ENCODE assay signal across 20 cellular contexts in genomic region chr4:2595436-2595835, GRCh38. TPM values are rescaled to one million over a fixed set of nuclear protein-coding genes. Genes with fewer than 3 reads are reported as not detected.
DNase-seq lines count a peak whose midpoint lies in the region; ATAC-seq and TF ChIP-seq lines count a peak whose summit lies in the region.
"Had no signal": no experiment of that assay in that cellular context is flagged by ENCODE, and none has a peak within 500 bp of the region (broad histone marks: within the 10 kb centered on the region; RNA-seq: fewer than 3 reads in every experiment).

No MANE protein-coding gene starts in this region.

- peaks cover 4% of the 10 kb centered on the region for H3F3A ChIP-seq in SK-N-SH (replicated peaks; ENCODE audit: insufficient read depth)

- no peak for TF ChIP-seq RAD21 in SK-N-SH (IDR thresholded peaks at IDR 0.05; ENCODE audit: low read length)

- H3K9me2 ChIP-seq in SK-N-SH: no peaks in the 10 kb centered on the region

- peaks cover 64% of the 10 kb centered on the region for H3K4me1 Mint-ChIP-seq in activated CD8-positive, alpha-beta T cell treated with anti-CD3 and anti-CD28 coated beads for 36 hours (ENCODE audit: low read depth)
- peaks cover 48% of the 10 kb centered on the region for H3K4me1 Mint-ChIP-seq in activated CD8-positive, alpha-beta T cell treated with anti-CD3 and anti-CD28 coated beads, Interleukin-2, amount 10 ng/mL, durations not matched to agents 7 days and 5 days (ENCODE audit: low read depth)
- peaks cover 72% of the 10 kb centered on the region for H3K4me1 Mint-ChIP-seq in glutamatergic neuron (ENCODE audit: low read depth, unreplicated experiment)

- H2AFZ ChIP-seq in SK-N-SH (ENCODE audit: low read depth): no peak overlapping the region
- H2AFZ ChIP-seq: parathyroid adenoma had no signal

- no peaks in the 10 kb centered on the region for H3K27me3 ChIP-seq in SK-N-SH (ENCODE audit: insufficient read depth)
- no peaks in the 10 kb centered on the region for H3K27me3 ChIP-seq in gastrocnemius medialis
- H3K27me3 ChIP-seq: esophagus squamous epithelium, Peyer's patch, spleen, uterus had no signal

- no peaks in the 10 kb centered on the region for H3K27me3 Mint-ChIP-seq in activated CD8-positive, alpha-beta T cell treated with anti-CD3 and anti-CD28 coated beads for 36 hours
- H3K27me3 Mint-ChIP-seq in activated CD8-positive, alpha-beta T cell treated with anti-CD3 and anti-CD28 coated beads, Interleukin-2, amount 10 ng/mL, durations not matched to agents 7 days and 5 days (ENCODE audit: low read depth): no peaks in the 10 kb centered on the region
- peaks cover 11% of the 10 kb centered on the region for H3K27me3 Mint-ChIP-seq in glutamatergic neuron (ENCODE audit: unreplicated experiment)
- H3K27me3 Mint-ChIP-seq: brain had no signal

- ATAC-seq in activated CD8-positive, alpha-beta T cell treated with anti-CD3 and anti-CD28 coated beads for 36 hours: no peak
- no peak for ATAC-seq in activated CD8-positive, alpha-beta T cell treated with anti-CD3 and anti-CD28 coated beads, Interleukin-2, amount 10 ng/mL, durations not matched to agents 7 days and 5 days
- no peak for ATAC-seq in gastrocnemius medialis
- no peak for ATAC-seq in HG03097 (IDR thresholded peaks at IDR 0.05; ENCODE audit: low FRiP score, unreplicated experiment)
- ATAC-seq: stimulated activated naive CD8-positive, alpha-beta T cell treated with anti-CD3 and anti-CD28 coated beads, Interleukin-15, Interleukin-2, amounts not matched to agents 100 U/mL and 50 U/mL, for 24 hours had no signal

- no peak for TF ChIP-seq CTCF in activated CD8-positive, alpha-beta T cell treated with anti-CD3 and anti-CD28 coated beads for 36 hours (IDR thresholded peaks at IDR 0.05)
- TF ChIP-seq CTCF in SK-N-SH (IDR thresholded peaks at IDR 0.05): no peak
- TF ChIP-seq CTCF in glutamatergic neuron (IDR thresholded peaks at IDR 0.05; ENCODE audit: partially characterized antibody, unreplicated experiment): no peak
- TF ChIP-seq CTCF in gastrocnemius medialis (IDR thresholded peaks at IDR 0.05 in 4 of 5, conservative IDR thresholded peaks at IDR 0.05 in 1 of 5): no peak

- DNase-seq in activated CD8-positive, alpha-beta T cell treated with anti-CD3 and anti-CD28 coated beads for 36 hours: no peak
- no peak for DNase-seq in activated CD8-positive, alpha-beta T cell treated with anti-CD3 and anti-CD28 coated beads, Interleukin-2, amount 10 ng/mL, durations not matched to agents 7 days and 5 days
- DNase-seq in SK-N-SH: peak; percentile 78
- DNase-seq in glutamatergic neuron: no peak
- no peak for DNase-seq in gastrocnemius medialis
- no peak for DNase-seq in cerebellum (ENCODE audit: low spot score)
- DNase-seq in DMS53 (lab: John Stamatoyannopoulos, UW): no peak
- DNase-seq: activated CD8-positive, alpha-beta memory T cell treated with anti-CD3 and anti-CD28 coated beads for 24 hours; activated gamma-delta T cell; esophagus squamous epithelium; KG1; NCI-H1105 treated with DMSO at 0.1 percent for 48 hours; NCI-H748 treated with DMSO at 0.1 percent for 48 hours; spleen; stimulated activated naive CD8-positive, alpha-beta T cell treated with anti-CD3 and anti-CD28 coated beads, Interleukin-15, Interleukin-2, amounts not matched to agents 100 U/mL and 50 U/mL, for 24 hours had no signal

- H3K27ac ChIP-seq in SK-N-SH (ENCODE audit: low read depth in 2 of 2, low read length in 1 of 2): peak overlapping the region in 1 of 2 experiments; percentile 92; a peak in 2 of 4 replicates
- peak overlapping the region; percentile 36 to 87 (median 83) for H3K27ac ChIP-seq in gastrocnemius medialis
- H3K27ac ChIP-seq: esophagus squamous epithelium, parathyroid adenoma, Peyer's patch, uterus had no signal

- POLR2A ChIA-PET in activated CD8-positive, alpha-beta T cell treated with anti-CD3 and anti-CD28 coated beads for 36 hours (lab: Charles Lee): interaction anchor here (0.7 kb wide), 1 partner anchor 91 kb away, joined by 6 read pairs; no protein-coding TSS in a partner anchor
- POLR2A ChIA-PET in activated CD8-positive, alpha-beta T cell treated with anti-CD3 and anti-CD28 coated beads, Interleukin-2, amount 10 ng/mL, durations not matched to agents 7 days and 5 days (lab: Charles Lee): no interaction called here
- POLR2A ChIA-PET in SK-N-SH (lab: Yijun Ruan, JAX): interaction anchor here (1.0 kb wide), 1 partner anchor 12 kb away, joined by 3 read pairs; no protein-coding TSS in a partner anchor

- peak in 1 of 2 experiments; percentile 93; a peak in 2 of 4 replicates for TF ChIP-seq EP300 in SK-N-SH (IDR thresholded peaks at IDR 0.05; ENCODE audit: borderline replicate concordance in 1 of 2, low read depth in 1 of 2, low read length in 1 of 2)

- CTCF ChIA-PET in activated CD8-positive, alpha-beta T cell treated with anti-CD3 and anti-CD28 coated beads for 36 hours (lab: Charles Lee): no interaction called here
- CTCF ChIA-PET in activated CD8-positive, alpha-beta T cell treated with anti-CD3 and anti-CD28 coated beads, Interleukin-2, amount 10 ng/mL, durations not matched to agents 7 days and 5 days (lab: Charles Lee): interaction anchor here (1.0 kb wide), 1 partner anchor 18 kb away, joined by 3 read pairs; no protein-coding TSS in a partner anchor
- CTCF ChIA-PET in SK-N-SH (lab: Yijun Ruan, JAX): interaction anchor here (0.9 kb wide), 1 partner anchor 59 kb away, joined by 4 read pairs; the partner anchor contains the start of gene FAM193A

- H3K4me2 ChIP-seq in SK-N-SH: no peak overlapping the region

- H3K36me3 ChIP-seq in SK-N-SH (replicated peaks in 1 of 2; ENCODE audit: control insufficient read depth in 1 of 2, insufficient read depth in 2 of 2, low read length in 1 of 2) (peaks cover 0 to 11% of the 10 kb centered on the region in 2 experiments), gastrocnemius medialis (no peaks in the 10 kb centered on the region)
- H3K36me3 ChIP-seq: uterus had no signal

- TF ChIP-seq POLR2A in gastrocnemius medialis (IDR thresholded peaks at IDR 0.05): no peak

- no peak overlapping the region for H3K4me3 ChIP-seq in SK-N-SH (ENCODE audit: low read depth in 2 of 2, low read length in 1 of 2)
- no peak overlapping the region for H3K4me3 ChIP-seq in gastrocnemius medialis
- H3K4me3 ChIP-seq: esophagus squamous epithelium, Peyer's patch, spleen, uterus had no signal

- peaks cover 28% of the 10 kb centered on the region for H3K36me3 Mint-ChIP-seq in activated CD8-positive, alpha-beta T cell treated with anti-CD3 and anti-CD28 coated beads for 36 hours (ENCODE audit: low read depth)
- H3K36me3 Mint-ChIP-seq in activated CD8-positive, alpha-beta T cell treated with anti-CD3 and anti-CD28 coated beads, Interleukin-2, amount 10 ng/mL, durations not matched to agents 7 days and 5 days (ENCODE audit: low read depth): peaks cover 15% of the 10 kb centered on the region
- no peaks in the 10 kb centered on the region for H3K36me3 Mint-ChIP-seq in glutamatergic neuron (ENCODE audit: unreplicated experiment)

- in situ Hi-C loops in gastrocnemius medialis (cut with MboI; ENCODE audit: low sequenced_read_pairs in 4 of 4): no loop called here

- WGBS in SK-N-SH (ENCODE audit: low lambda C conversion rate): 40% methylated on average over 3 of the region's 3 CpGs

- H4K20me1 ChIP-seq in SK-N-SH (ENCODE audit: insufficient read depth): peaks cover 100% of the 10 kb centered on the region

- peak overlapping the region; percentile 28 for H3K27ac Mint-ChIP-seq in activated CD8-positive, alpha-beta T cell treated with anti-CD3 and anti-CD28 coated beads for 36 hours
- no peak overlapping the region for H3K27ac Mint-ChIP-seq in activated CD8-positive, alpha-beta T cell treated with anti-CD3 and anti-CD28 coated beads, Interleukin-2, amount 10 ng/mL, durations not matched to agents 7 days and 5 days
- H3K27ac Mint-ChIP-seq in glutamatergic neuron (ENCODE audit: unreplicated experiment): peak overlapping the region; percentile 77

- H3K9me3 ChIP-seq in SK-N-SH: no peaks in the 10 kb centered on the region
- H3K9me3 ChIP-seq in gastrocnemius medialis: no peaks in the 10 kb centered on the region
- H3K9me3 ChIP-seq: esophagus squamous epithelium, Peyer's patch, spleen, uterus had no signal

- intact Hi-C loops in activated CD8-positive, alpha-beta T cell treated with anti-CD3 and anti-CD28 coated beads for 36 hours (cut with micrococcal nuclease): no loop called here
- intact Hi-C loops in gastrocnemius medialis (cut with DNase I; ENCODE audit: low total_unique reads): no loop called here

- no peaks in the 10 kb centered on the region for H3K9me3 Mint-ChIP-seq in activated CD8-positive, alpha-beta T cell treated with anti-CD3 and anti-CD28 coated beads for 36 hours
- H3K9me3 Mint-ChIP-seq in activated CD8-positive, alpha-beta T cell treated with anti-CD3 and anti-CD28 coated beads, Interleukin-2, amount 10 ng/mL, durations not matched to agents 7 days and 5 days (ENCODE audit: insufficient read depth): no peaks in the 10 kb centered on the region
- H3K9me3 Mint-ChIP-seq in glutamatergic neuron (ENCODE audit: unreplicated experiment): peaks cover 16% of the 10 kb centered on the region
- H3K9me3 Mint-ChIP-seq: brain had no signal

- peaks cover 100% of the 10 kb centered on the region for H3K79me2 ChIP-seq in SK-N-SH (ENCODE audit: insufficient read depth)

- H3K4me1 ChIP-seq in SK-N-SH (ENCODE audit: control insufficient read depth in 1 of 2, insufficient read depth in 2 of 2, low read depth in 1 of 2, low read length in 1 of 2) (peaks cover 5 to 84% of the 10 kb centered on the region in 2 experiments; a peak in 2 of 4 replicates), gastrocnemius medialis (peaks cover 72 to 89% of the 10 kb centered on the region in 2 donors)
- H3K4me1 ChIP-seq: parathyroid adenoma had no signal

- H3K4me3 Mint-ChIP-seq in activated CD8-positive, alpha-beta T cell treated with anti-CD3 and anti-CD28 coated beads for 36 hours: no peak overlapping the region
- H3K4me3 Mint-ChIP-seq in activated CD8-positive, alpha-beta T cell treated with anti-CD3 and anti-CD28 coated beads, Interleukin-2, amount 10 ng/mL, durations not matched to agents 7 days and 5 days: no peak overlapping the region
- H3K4me3 Mint-ChIP-seq in glutamatergic neuron (ENCODE audit: unreplicated experiment): no peak overlapping the region
- H3K4me3 Mint-ChIP-seq: brain had no signal

- H3K9ac ChIP-seq in SK-N-SH: no peak overlapping the region
- H3K9ac ChIP-seq: parathyroid adenoma had no signal

TF ChIP-seq in SK-N-SH, 30 proteins besides CTCF, POLR2A, EP300 and RAD21 (continues in another document):
- TF ChIP-seq JUND (IDR thresholded peaks at IDR 0.05): no peak

RNA-seq across cellular contexts. Expression of gene FAM193A, which starts 59.0 kb away (rescaled TPM):
- total RNA-seq in activated CD8-positive, alpha-beta T cell treated with anti-CD3 and anti-CD28 coated beads for 36 hours: 10 to 100 TPM; 22.4 to 22.9 TPM
- total RNA-seq in activated CD8-positive, alpha-beta T cell treated with anti-CD3 and anti-CD28 coated beads, Interleukin-2, amount 10 ng/mL, durations not matched to agents 7 days and 5 days: 10 to 100 TPM; 31.9 to 33.0 TPM
- polyA plus RNA-seq in SK-N-SH (2012; rRNA removed): 7.0 and 9.2 TPM in 2 replicates
- 6.3 and 7.8 TPM in 2 replicates for polyA plus RNA-seq in SK-N-SH (2012; cell fraction: cytosol; rRNA removed)
- polyA plus RNA-seq in SK-N-SH (2012; cell fraction: nucleus; rRNA removed): 28.8 and 33.4 TPM in 2 replicates
- total RNA-seq in glutamatergic neuron (ENCODE audit: unreplicated experiment): 56.1 TPM
- total RNA-seq in gastrocnemius medialis: 10 to 100 TPM; 16.7 to 18.9 (median 18.0) TPM
- total RNA-seq in cerebellum: 27.9 TPM
